ENCODE assay signal across 8 cellular contexts in genomic region chr12:7131502-7131866, GRCh38. TPM values are rescaled to one million over a fixed set of nuclear protein-coding genes. Genes with fewer than 3 reads are reported as not detected.
DNase-seq lines count a peak whose midpoint lies in the region; ATAC-seq and TF ChIP-seq lines count a peak whose summit lies in the region.

No MANE protein-coding gene starts in this region.

- no peaks in the 10 kb centered on the region for H3K9me3 ChIP-seq in neural progenitor cell (ENCODE audit: low read depth)

- no peak overlapping the region for H3K27ac Mint-ChIP-seq in neural progenitor cell

- H3K27me3 ChIP-seq in neural progenitor cell: peaks cover 26% of the 10 kb centered on the region

- TF ChIP-seq CTCF in neural progenitor cell (IDR thresholded peaks at IDR 0.05): no peak

- peaks cover 16% of the 10 kb centered on the region for H3K27me3 Mint-ChIP-seq in neural progenitor cell (ENCODE audit: insufficient read depth, low read depth)

- H3K4me3 ChIP-seq in neural progenitor cell: peak overlapping the region; percentile 95

- H3F3A ChIP-seq in neural progenitor cell (ENCODE audit: low read depth): peaks cover 5% of the 10 kb centered on the region

- H3K79me2 ChIP-seq in neural progenitor cell (ENCODE audit: low read depth): no peaks in the 10 kb centered on the region

- H3K9me3 Mint-ChIP-seq in neural progenitor cell: no peaks in the 10 kb centered on the region

- H3K27ac ChIP-seq in neural progenitor cell: no peak overlapping the region

- peak; percentile 58 for DNase-seq in G401 (ENCODE audit: low spot score)
- DNase-seq in NAMALWA (ENCODE audit: low spot score): peak; percentile 21
- DNase-seq in cerebellum (ENCODE audit: low spot score): peak; percentile 52
- peak; percentile 31 for DNase-seq in neural progenitor cell (ENCODE audit: low spot score)
- no peak for DNase-seq in sciatic nerve (ENCODE audit: low spot score)
- no peak for DNase-seq in GF-D8 (lab: John Stamatoyannopoulos, UW)

- intact Hi-C loops in sciatic nerve (cut with DNase I): no loop called here

- ATAC-seq in sciatic nerve: no peak
- ATAC-seq in HG02642 (IDR thresholded peaks at IDR 0.05; ENCODE audit: poor library complexity, unreplicated experiment): no peak
- no peak for ATAC-seq in HG03565 (IDR thresholded peaks at IDR 0.05; ENCODE audit: unreplicated experiment)

- H3K36me3 Mint-ChIP-seq in neural progenitor cell: peaks cover 22% of the 10 kb centered on the region

- peaks cover 9% of the 10 kb centered on the region for H3K4me1 ChIP-seq in neural progenitor cell

- no peak overlapping the region for H3K9ac ChIP-seq in neural progenitor cell

- H3K4me1 Mint-ChIP-seq in neural progenitor cell: peaks cover 27% of the 10 kb centered on the region

- H4K20me1 ChIP-seq in neural progenitor cell (ENCODE audit: low read depth): no peaks in the 10 kb centered on the region

- in situ Hi-C loops in G401 (cut with HindIII; ENCODE audit: low sequenced_read_pairs): no loop called here

- peak overlapping the region; percentile 100 for H2AFZ ChIP-seq in neural progenitor cell (replicated peaks)

- peak overlapping the region; percentile 92 for H3K4me2 ChIP-seq in neural progenitor cell

- no peaks in the 10 kb centered on the region for H3K36me3 ChIP-seq in neural progenitor cell

- H3K4me3 Mint-ChIP-seq in neural progenitor cell: peak overlapping the region; percentile 88

RNA-seq across cellular contexts. Expression of gene CLSTN3, which starts 1.3 kb away (rescaled TPM):
- 14.8 and 17.9 TPM in 2 replicates for total RNA-seq in G401 (2014; rRNA removed; shearing (Covaris generic))
- total RNA-seq in cerebellum: 57.6 TPM
- 24.0 and 36.9 TPM in 2 replicates for total RNA-seq in neural progenitor cell (ENCODE audit: low replicate concordance)
- total RNA-seq in sciatic nerve: 43.8 TPM

RNA-seq across cellular contexts. Expression of gene RBP5, which starts 2.8 kb away (rescaled TPM):
- not detected in 2 replicates for total RNA-seq in G401 (2014; rRNA removed; shearing (Covaris generic))
- total RNA-seq in cerebellum: 0.27 TPM
- total RNA-seq in neural progenitor cell (ENCODE audit: low replicate concordance): not detected in 2 replicates
- total RNA-seq in sciatic nerve: 4.5 TPM

RNA-seq across cellular contexts. Expression of gene C1RL, which starts 22.5 kb away (rescaled TPM):
- 3.9 and 5.4 TPM in 2 replicates for total RNA-seq in G401 (2014; rRNA removed; shearing (Covaris generic))
- total RNA-seq in cerebellum: 7.1 TPM
- total RNA-seq in neural progenitor cell (ENCODE audit: low replicate concordance): 18.3 and 32.2 TPM in 2 replicates
- 117 TPM for total RNA-seq in sciatic nerve

RNA-seq across cellular contexts. Expression of gene C1R, which starts 39.2 kb away (rescaled TPM):
- 0.78 and 0.98 TPM in 2 replicates for total RNA-seq in G401 (2014; rRNA removed; shearing (Covaris generic))
- 4.6 TPM for total RNA-seq in cerebellum
- 3.3 and 8.8 TPM in 2 replicates for total RNA-seq in neural progenitor cell (ENCODE audit: low replicate concordance)
- total RNA-seq in sciatic nerve: 628 TPM

RNA-seq across cellular contexts. Expression of gene PEX5, which starts 58.0 kb away (rescaled TPM):
- 62.4 and 64.6 TPM in 2 replicates for total RNA-seq in G401 (2014; rRNA removed; shearing (Covaris generic))
- 40.7 TPM for total RNA-seq in cerebellum
- 20.2 and 46.1 TPM in 2 replicates for total RNA-seq in neural progenitor cell (ENCODE audit: low replicate concordance)
- total RNA-seq in sciatic nerve: 61.5 TPM

Comparison
In these comparisons a context has a peak if more than half of its experiments do, and no peak if none do; other contexts are left out.
1. DNase-seq: peak in G401 (single experiment), NAMALWA (single experiment), cerebellum (single experiment) and neural progenitor cell (single experiment); none in sciatic nerve (single experiment) and GF-D8 (single experiment).